Comparison of ENCODE assay signal across 1 cellular context in the genomic region with DNA sequence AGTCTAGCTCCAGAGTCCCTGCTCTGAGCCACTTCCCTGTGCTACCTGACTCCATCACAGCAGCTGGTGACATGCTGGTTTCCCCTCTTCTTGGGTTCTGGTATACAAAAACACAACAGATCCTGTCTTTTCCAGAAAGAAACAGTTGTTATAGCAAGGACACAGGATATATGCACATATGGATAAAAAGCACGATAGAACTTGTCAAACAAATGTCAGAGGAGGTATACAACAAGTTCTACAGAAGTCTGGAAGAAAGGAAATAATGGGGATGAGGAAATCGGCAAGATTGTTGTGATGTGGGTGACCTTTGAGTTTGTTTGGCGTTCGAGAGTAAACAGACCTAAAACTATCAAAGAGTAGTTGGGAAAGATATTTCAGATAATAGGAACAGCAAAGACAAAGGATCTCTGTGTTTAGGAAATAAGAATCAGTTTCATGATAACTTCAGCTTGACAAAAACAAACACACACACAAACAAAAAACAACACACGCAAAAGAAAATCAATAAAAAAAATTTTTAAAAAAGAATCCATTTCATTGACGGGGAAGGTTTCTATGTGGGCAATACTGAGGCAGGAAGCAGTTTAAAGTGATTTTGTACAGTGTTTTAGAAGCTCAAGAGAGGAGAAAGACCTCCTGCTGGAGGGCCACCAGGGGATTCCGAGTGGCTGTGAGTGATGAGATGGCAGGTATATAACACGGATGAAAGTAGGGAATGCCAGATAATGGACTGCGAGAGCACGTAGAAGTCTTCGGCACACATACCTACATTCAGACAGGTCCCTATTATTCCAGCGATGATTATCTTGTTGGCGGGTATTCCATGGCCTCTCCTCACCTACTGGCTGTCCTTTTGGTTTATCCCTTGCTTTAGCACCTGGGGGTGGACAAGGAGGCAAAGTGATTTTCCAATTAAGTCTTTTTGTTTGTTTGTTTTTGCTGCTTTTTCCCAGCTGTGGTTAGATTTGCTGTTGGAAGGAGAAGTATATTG.
TF ChIP-seq lines count a peak whose summit lies in the region.

No MANE protein-coding gene starts in this region.

TF ChIP-seq in HepG2, 621 proteins besides CTCF, POLR2A, EP300 and RAD21 (continued from another document and continues in another):
- TF ChIP-seq, protein P1, sequence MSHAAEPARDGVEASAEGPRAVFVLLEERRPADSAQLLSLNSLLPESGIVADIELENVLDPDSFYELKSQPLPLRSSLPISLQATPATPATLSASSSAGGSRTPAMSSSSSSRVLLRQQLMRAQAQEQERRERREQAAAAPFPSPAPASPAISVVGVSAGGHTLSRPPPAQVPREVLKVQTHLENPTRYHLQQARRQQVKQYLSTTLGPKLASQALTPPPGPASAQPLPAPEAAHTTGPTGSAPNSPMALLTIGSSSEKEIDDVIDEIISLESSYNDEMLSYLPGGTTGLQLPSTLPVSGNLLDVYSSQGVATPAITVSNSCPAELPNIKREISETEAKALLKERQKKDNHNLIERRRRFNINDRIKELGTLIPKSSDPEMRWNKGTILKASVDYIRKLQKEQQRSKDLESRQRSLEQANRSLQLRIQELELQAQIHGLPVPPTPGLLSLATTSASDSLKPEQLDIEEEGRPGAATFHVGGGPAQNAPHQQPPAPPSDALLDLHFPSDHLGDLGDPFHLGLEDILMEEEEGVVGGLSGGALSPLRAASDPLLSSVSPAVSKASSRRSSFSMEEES (CRISPR knock-in tag; IDR thresholded peaks at IDR 0.05), result peak; percentile 81
- TF ChIP-seq, protein P2, sequence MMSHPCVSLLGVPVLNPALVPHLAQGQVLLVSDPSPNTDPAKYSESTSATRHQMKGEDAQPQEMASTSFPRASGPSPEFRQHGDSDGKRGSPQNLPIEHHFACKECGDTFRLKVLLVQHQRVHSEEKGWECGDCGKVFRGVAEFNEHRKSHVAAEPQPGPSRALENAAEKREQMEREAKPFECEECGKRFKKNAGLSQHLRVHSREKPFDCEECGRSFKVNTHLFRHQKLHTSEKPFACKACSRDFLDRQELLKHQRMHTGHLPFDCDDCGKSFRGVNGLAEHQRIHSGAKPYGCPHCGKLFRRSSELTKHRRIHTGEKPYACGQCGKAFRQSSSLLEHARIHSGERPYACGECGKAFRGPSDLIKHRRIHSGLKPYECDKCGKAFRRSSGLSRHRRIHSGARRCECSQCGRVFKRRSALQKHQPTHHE (CRISPR knock-in tag; IDR thresholded peaks at IDR 0.05; ENCODE audit: borderline replicate concordance), result no peak
- TF ChIP-seq LCORL (IDR thresholded peaks at IDR 0.05) (peak; percentile 81), LCORL (CRISPR knock-in tag; IDR thresholded peaks at IDR 0.05) (0 out of 2 replicates have a peak, but pooled peaks have one; percentile 43), MEIS2 (CRISPR knock-in tag; IDR thresholded peaks at IDR 0.05) (peak; percentile 91), ZNF652 (CRISPR knock-in tag; IDR thresholded peaks at IDR 0.05; ENCODE audit: borderline replicate concordance, low read depth) (no peak; the same call in 1 of the 2 replicates), ZNF326 (CRISPR knock-in tag; IDR thresholded peaks at IDR 0.05; ENCODE audit: borderline replicate concordance) (no peak), PHF5A (CRISPR knock-in tag; IDR thresholded peaks at IDR 0.05; ENCODE audit: low read depth, unreplicated experiment) (peak; percentile 74), KLF16 (CRISPR knock-in tag; IDR thresholded peaks at IDR 0.05) (peak in 1 of 2 experiments; percentile 90; a peak in 2 of 4 replicates), ZNF564 (CRISPR knock-in tag; IDR thresholded peaks at IDR 0.05) (0 out of 2 replicates have a peak, but pooled peaks have one; percentile 29), NCOR1 (IDR thresholded peaks at IDR 0.05; ENCODE audit: borderline replicate concordance, low read length) (peak; percentile 97), BHLHE40 (IDR thresholded peaks at IDR 0.05; ENCODE audit: low read length) (0 out of 2 replicates have a peak, but pooled peaks have one; percentile 8), SMAD1 (CRISPR knock-in tag; IDR thresholded peaks at IDR 0.05; ENCODE audit: borderline replicate concordance, low read depth) (no peak), ZSCAN25 (CRISPR knock-in tag; IDR thresholded peaks at IDR 0.05) (no peak), ZNF460 (CRISPR knock-in tag; IDR thresholded peaks at IDR 0.05; ENCODE audit: borderline replicate concordance) (no peak), ZNF367 (CRISPR knock-in tag; IDR thresholded peaks at IDR 0.05; ENCODE audit: borderline replicate concordance) (no peak), SMC3 (IDR thresholded peaks at IDR 0.05; ENCODE audit: low read length) (0 out of 2 replicates have a peak, but pooled peaks have one; percentile 10), XRCC5 (optimal IDR thresholded peaks at IDR 0.05; ENCODE audit: low read length) (no peak), IKZF1 (IDR thresholded peaks at IDR 0.05) (no peak), KAT8 (CRISPR knock-in tag; IDR thresholded peaks at IDR 0.05) (peak; percentile 72), ATF7 (IDR thresholded peaks at IDR 0.05) (no peak), ATF7 (CRISPR knock-in tag; IDR thresholded peaks at IDR 0.05) (no peak; the same call in 1 of the 2 replicates), TCF12 (IDR thresholded peaks at IDR 0.05) (no peak), TCF12 (CRISPR knock-in tag; IDR thresholded peaks at IDR 0.05) (peak; percentile 82), ATF7-NPFF (CRISPR knock-in tag; IDR thresholded peaks at IDR 0.05; ENCODE audit: low read depth) (no peak)
- TF ChIP-seq, protein P3, sequence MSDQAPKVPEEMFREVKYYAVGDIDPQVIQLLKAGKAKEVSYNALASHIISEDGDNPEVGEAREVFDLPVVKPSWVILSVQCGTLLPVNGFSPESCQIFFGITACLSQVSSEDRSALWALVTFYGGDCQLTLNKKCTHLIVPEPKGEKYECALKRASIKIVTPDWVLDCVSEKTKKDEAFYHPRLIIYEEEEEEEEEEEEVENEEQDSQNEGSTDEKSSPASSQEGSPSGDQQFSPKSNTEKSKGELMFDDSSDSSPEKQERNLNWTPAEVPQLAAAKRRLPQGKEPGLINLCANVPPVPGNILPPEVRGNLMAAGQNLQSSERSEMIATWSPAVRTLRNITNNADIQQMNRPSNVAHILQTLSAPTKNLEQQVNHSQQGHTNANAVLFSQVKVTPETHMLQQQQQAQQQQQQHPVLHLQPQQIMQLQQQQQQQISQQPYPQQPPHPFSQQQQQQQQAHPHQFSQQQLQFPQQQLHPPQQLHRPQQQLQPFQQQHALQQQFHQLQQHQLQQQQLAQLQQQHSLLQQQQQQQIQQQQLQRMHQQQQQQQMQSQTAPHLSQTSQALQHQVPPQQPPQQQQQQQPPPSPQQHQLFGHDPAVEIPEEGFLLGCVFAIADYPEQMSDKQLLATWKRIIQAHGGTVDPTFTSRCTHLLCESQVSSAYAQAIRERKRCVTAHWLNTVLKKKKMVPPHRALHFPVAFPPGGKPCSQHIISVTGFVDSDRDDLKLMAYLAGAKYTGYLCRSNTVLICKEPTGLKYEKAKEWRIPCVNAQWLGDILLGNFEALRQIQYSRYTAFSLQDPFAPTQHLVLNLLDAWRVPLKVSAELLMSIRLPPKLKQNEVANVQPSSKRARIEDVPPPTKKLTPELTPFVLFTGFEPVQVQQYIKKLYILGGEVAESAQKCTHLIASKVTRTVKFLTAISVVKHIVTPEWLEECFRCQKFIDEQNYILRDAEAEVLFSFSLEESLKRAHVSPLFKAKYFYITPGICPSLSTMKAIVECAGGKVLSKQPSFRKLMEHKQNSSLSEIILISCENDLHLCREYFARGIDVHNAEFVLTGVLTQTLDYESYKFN (CRISPR knock-in tag; conservative IDR thresholded peaks at IDR 0.05), result peak; percentile 95
- TF ChIP-seq, protein P4, sequence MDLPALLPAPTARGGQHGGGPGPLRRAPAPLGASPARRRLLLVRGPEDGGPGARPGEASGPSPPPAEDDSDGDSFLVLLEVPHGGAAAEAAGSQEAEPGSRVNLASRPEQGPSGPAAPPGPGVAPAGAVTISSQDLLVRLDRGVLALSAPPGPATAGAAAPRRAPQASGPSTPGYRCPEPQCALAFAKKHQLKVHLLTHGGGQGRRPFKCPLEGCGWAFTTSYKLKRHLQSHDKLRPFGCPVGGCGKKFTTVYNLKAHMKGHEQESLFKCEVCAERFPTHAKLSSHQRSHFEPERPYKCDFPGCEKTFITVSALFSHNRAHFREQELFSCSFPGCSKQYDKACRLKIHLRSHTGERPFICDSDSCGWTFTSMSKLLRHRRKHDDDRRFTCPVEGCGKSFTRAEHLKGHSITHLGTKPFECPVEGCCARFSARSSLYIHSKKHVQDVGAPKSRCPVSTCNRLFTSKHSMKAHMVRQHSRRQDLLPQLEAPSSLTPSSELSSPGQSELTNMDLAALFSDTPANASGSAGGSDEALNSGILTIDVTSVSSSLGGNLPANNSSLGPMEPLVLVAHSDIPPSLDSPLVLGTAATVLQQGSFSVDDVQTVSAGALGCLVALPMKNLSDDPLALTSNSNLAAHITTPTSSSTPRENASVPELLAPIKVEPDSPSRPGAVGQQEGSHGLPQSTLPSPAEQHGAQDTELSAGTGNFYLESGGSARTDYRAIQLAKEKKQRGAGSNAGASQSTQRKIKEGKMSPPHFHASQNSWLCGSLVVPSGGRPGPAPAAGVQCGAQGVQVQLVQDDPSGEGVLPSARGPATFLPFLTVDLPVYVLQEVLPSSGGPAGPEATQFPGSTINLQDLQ (CRISPR knock-in tag; IDR thresholded peaks at IDR 0.05), result no peak
- TF ChIP-seq, protein P5, sequence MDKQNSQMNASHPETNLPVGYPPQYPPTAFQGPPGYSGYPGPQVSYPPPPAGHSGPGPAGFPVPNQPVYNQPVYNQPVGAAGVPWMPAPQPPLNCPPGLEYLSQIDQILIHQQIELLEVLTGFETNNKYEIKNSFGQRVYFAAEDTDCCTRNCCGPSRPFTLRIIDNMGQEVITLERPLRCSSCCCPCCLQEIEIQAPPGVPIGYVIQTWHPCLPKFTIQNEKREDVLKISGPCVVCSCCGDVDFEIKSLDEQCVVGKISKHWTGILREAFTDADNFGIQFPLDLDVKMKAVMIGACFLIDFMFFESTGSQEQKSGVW (CRISPR knock-in tag; IDR thresholded peaks at IDR 0.05; ENCODE audit: borderline replicate concordance), result no peak
- TF ChIP-seq, protein P6, sequence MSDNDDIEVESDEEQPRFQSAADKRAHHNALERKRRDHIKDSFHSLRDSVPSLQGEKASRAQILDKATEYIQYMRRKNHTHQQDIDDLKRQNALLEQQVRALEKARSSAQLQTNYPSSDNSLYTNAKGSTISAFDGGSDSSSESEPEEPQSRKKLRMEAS (IDR thresholded peaks at IDR 0.05), result peak; percentile 36; the same call in 1 of the 2 replicates
- TF ChIP-seq, protein P7, sequence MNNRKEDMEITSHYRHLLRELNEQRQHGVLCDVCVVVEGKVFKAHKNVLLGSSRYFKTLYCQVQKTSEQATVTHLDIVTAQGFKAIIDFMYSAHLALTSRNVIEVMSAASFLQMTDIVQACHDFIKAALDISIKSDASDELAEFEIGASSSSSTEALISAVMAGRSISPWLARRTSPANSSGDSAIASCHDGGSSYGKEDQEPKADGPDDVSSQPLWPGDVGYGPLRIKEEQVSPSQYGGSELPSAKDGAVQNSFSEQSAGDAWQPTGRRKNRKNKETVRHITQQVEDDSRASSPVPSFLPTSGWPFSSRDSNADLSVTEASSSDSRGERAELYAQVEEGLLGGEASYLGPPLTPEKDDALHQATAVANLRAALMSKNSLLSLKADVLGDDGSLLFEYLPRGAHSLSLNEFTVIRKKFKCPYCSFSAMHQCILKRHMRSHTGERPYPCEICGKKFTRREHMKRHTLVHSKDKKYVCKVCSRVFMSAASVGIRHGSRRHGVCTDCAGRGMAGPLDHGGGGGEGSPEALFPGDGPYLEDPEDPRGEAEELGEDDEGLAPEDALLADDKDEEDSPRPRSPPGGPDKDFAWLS (CRISPR knock-in tag; IDR thresholded peaks at IDR 0.05; ENCODE audit: borderline replicate concordance), result no peak
- TF ChIP-seq, protein P8, sequence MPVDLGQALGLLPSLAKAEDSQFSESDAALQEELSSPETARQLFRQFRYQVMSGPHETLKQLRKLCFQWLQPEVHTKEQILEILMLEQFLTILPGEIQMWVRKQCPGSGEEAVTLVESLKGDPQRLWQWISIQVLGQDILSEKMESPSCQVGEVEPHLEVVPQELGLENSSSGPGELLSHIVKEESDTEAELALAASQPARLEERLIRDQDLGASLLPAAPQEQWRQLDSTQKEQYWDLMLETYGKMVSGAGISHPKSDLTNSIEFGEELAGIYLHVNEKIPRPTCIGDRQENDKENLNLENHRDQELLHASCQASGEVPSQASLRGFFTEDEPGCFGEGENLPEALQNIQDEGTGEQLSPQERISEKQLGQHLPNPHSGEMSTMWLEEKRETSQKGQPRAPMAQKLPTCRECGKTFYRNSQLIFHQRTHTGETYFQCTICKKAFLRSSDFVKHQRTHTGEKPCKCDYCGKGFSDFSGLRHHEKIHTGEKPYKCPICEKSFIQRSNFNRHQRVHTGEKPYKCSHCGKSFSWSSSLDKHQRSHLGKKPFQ (CRISPR knock-in tag; IDR thresholded peaks at IDR 0.05; ENCODE audit: insufficient replicate concordance), result no peak
- TF ChIP-seq, protein P9, sequence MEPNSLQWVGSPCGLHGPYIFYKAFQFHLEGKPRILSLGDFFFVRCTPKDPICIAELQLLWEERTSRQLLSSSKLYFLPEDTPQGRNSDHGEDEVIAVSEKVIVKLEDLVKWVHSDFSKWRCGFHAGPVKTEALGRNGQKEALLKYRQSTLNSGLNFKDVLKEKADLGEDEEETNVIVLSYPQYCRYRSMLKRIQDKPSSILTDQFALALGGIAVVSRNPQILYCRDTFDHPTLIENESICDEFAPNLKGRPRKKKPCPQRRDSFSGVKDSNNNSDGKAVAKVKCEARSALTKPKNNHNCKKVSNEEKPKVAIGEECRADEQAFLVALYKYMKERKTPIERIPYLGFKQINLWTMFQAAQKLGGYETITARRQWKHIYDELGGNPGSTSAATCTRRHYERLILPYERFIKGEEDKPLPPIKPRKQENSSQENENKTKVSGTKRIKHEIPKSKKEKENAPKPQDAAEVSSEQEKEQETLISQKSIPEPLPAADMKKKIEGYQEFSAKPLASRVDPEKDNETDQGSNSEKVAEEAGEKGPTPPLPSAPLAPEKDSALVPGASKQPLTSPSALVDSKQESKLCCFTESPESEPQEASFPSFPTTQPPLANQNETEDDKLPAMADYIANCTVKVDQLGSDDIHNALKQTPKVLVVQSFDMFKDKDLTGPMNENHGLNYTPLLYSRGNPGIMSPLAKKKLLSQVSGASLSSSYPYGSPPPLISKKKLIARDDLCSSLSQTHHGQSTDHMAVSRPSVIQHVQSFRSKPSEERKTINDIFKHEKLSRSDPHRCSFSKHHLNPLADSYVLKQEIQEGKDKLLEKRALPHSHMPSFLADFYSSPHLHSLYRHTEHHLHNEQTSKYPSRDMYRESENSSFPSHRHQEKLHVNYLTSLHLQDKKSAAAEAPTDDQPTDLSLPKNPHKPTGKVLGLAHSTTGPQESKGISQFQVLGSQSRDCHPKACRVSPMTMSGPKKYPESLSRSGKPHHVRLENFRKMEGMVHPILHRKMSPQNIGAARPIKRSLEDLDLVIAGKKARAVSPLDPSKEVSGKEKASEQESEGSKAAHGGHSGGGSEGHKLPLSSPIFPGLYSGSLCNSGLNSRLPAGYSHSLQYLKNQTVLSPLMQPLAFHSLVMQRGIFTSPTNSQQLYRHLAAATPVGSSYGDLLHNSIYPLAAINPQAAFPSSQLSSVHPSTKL (CRISPR knock-in tag; IDR thresholded peaks at IDR 0.05), result peak; percentile 98
- TF ChIP-seq, protein P10, sequence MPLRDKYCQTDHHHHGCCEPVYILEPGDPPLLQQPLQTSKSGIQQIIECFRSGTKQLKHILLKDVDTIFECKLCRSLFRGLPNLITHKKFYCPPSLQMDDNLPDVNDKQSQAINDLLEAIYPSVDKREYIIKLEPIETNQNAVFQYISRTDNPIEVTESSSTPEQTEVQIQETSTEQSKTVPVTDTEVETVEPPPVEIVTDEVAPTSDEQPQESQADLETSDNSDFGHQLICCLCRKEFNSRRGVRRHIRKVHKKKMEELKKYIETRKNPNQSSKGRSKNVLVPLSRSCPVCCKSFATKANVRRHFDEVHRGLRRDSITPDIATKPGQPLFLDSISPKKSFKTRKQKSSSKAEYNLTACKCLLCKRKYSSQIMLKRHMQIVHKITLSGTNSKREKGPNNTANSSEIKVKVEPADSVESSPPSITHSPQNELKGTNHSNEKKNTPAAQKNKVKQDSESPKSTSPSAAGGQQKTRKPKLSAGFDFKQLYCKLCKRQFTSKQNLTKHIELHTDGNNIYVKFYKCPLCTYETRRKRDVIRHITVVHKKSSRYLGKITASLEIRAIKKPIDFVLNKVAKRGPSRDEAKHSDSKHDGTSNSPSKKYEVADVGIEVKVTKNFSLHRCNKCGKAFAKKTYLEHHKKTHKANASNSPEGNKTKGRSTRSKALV (CRISPR knock-in tag; IDR thresholded peaks at IDR 0.05), result no peak
